8 cellular contexts compared by ENCODE assay signal in genomic region chr17:73231841-73232586, GRCh38. TPM values are rescaled to one million over a fixed set of nuclear protein-coding genes. Genes with fewer than 3 reads are reported as not detected.
DNase-seq lines count a peak whose midpoint lies in the region; ATAC-seq, FAIRE-seq and TF ChIP-seq lines count a peak whose summit lies in the region.

No MANE protein-coding gene starts in this region.

- no peak for TF ChIP-seq EP300 in upper lobe of left lung (IDR thresholded peaks at IDR 0.05)

- intact Hi-C loops in heart right ventricle (cut with DNase I), result loop anchor here in 7 of 10 donors (1.0 to 5.0 kb wide), 5 partner anchors 35 to 505 kb away; partner anchors contain the start of gene COG1 (in 6 of the 7)
- intact Hi-C loops in posterior cingulate gyrus (cut with DNase I), result loop anchor here (2.0 kb wide), 1 partner anchor 39 kb away; the partner anchor contains the start of gene COG1

- H3K27ac ChIP-seq in heart right ventricle (peak overlapping the region; percentile 5 to 97 (median 90)), upper lobe of left lung (peak overlapping the region; percentile 77 to 94 (median 90))

- peak; percentile 92 for DNase-seq in GM12892 (ENCODE audit: insufficient read length)
- peak; percentile 84 for DNase-seq in NCI-H1436 treated with DMSO at 0.1 percent for 48 hours (lab: John Stamatoyannopoulos, UW)
- DNase-seq in T follicular helper cell (ENCODE audit: low read depth), result peak; percentile 94
- peak; percentile 86 for DNase-seq in amniotic epithelial cell (ENCODE audit: low read depth)
- peak; percentile 97 to 98 for DNase-seq in heart right ventricle
- DNase-seq in posterior cingulate gyrus, result peak; percentile 94 to 100 (median 98)
- DNase-seq in upper lobe of left lung, result peak; percentile 97 to 98

- 0% methylated on average over 63 of the region's 63 CpGs for WGBS in heart right ventricle, 2 donors
- 0% methylated on average over 11 to 30 of the region's 63 CpGs for WGBS in upper lobe of left lung, 2 donors

- peak; percentile 97 for FAIRE-seq in GM12892 (lab: Jason Lieb, UNC)

- peak overlapping the region; percentile 83 to 100 (median 94) for H3K4me3 ChIP-seq in heart right ventricle
- peak overlapping the region; percentile 81 to 99 (median 96) for H3K4me3 ChIP-seq in upper lobe of left lung

- ATAC-seq in HG02840 (IDR thresholded peaks at IDR 0.05; ENCODE audit: low FRiP score, unreplicated experiment) (peak; percentile 85), heart right ventricle (peak; percentile 96 to 98 (median 98)), upper lobe of left lung (ENCODE audit: low FRiP score in 2 of 2) (peak; percentile 97 to 98)

- H3K36me3 ChIP-seq in heart right ventricle (peaks cover 0 to 29% (median 17%) of the 10 kb centered on the region in 9 donors), upper lobe of left lung (peaks cover 0 to 19% (median 12%) of the 10 kb centered on the region in 4 donors)

- no peaks in the 10 kb centered on the region for H3K27me3 ChIP-seq in heart right ventricle
- H3K27me3 ChIP-seq in upper lobe of left lung, result no peaks in the 10 kb centered on the region

- TF ChIP-seq CTCF in heart right ventricle (IDR thresholded peaks at IDR 0.05) (peak in 8 of 9 donors; percentile 34 to 69 (median 55)), upper lobe of left lung (IDR thresholded peaks at IDR 0.05) (peak in 5 of 6 experiments; percentile 20 to 75 (median 70))

- H3K9me3 ChIP-seq in heart right ventricle (no peaks in the 10 kb centered on the region), upper lobe of left lung (no peaks in the 10 kb centered on the region)

- TF ChIP-seq POLR2A in GM12892 (IDR thresholded peaks at IDR 0.05; ENCODE audit: low read depth, low read length) (peak; percentile 69; the same call in 1 of the 2 replicates), upper lobe of left lung (IDR thresholded peaks at IDR 0.05) (peak in 3 of 4 donors; percentile 51 to 81 (median 66))

- H3K4me1 ChIP-seq in heart right ventricle, result peaks cover 0 to 66% (median 48%) of the 10 kb centered on the region in 9 donors
- H3K4me1 ChIP-seq in upper lobe of left lung, result peaks cover 42 to 47% (median 46%) of the 10 kb centered on the region in 4 donors

RNA-seq across cellular contexts. Expression of gene CPSF4L, which starts 29.7 kb away (rescaled TPM):
- not detected for polyA plus RNA-seq in GM12892 (2012; ENCODE audit: missing spikeins)
- total RNA-seq in heart right ventricle (not detected), upper lobe of left lung (under 1 TPM in 1 of 6 donors, not detected in 5; 0.46 TPM)
- polyA plus RNA-seq in heart right ventricle, result not detected

RNA-seq across cellular contexts. Expression of gene COG1, which starts 39.2 kb away (rescaled TPM):
- 10.9 TPM for polyA plus RNA-seq in GM12892 (2012; ENCODE audit: missing spikeins)
- total RNA-seq in heart right ventricle, result 10 to 100 TPM; 44.4 to 70.6 (median 58.0) TPM
- 10 to 100 TPM; 27.1 to 97.2 TPM for polyA plus RNA-seq in heart right ventricle
- 10 to 100 TPM; 27.7 to 75.4 (median 32.5) TPM for total RNA-seq in upper lobe of left lung

Comparison
In these comparisons a context has a peak if more than half of its experiments do, and no peak if none do; other contexts are left out.
1. Peak in every context shown above with its lines: DNase-seq, ATAC-seq, H3K4me3 ChIP-seq and H3K27ac ChIP-seq.